ENCODE assay signal across 1 cellular context in genomic region chr11:78228467-78228866, GRCh38.
TF ChIP-seq lines count a peak whose summit lies in the region.

No MANE protein-coding gene starts in this region.

TF ChIP-seq in WTC11, 78 proteins besides CTCF, POLR2A, EP300 and RAD21 (continued from another document):
- TF ChIP-seq E2F1 (CRISPR knock-in tag; IDR thresholded peaks at IDR 0.05) = no peak
- no peak for TF ChIP-seq TCF7 (CRISPR knock-in tag; IDR thresholded peaks at IDR 0.05; ENCODE audit: low read depth)
- TF ChIP-seq ZNF423 (CRISPR knock-in tag; IDR thresholded peaks at IDR 0.05) = no peak
- TF ChIP-seq JUN (CRISPR knock-in tag; IDR thresholded peaks at IDR 0.05) = no peak
- TF ChIP-seq NFE2L1 (CRISPR knock-in tag; IDR thresholded peaks at IDR 0.05) = no peak
- TF ChIP-seq ZNF219 (CRISPR knock-in tag; IDR thresholded peaks at IDR 0.05; ENCODE audit: borderline replicate concordance) = no peak
- no peak for TF ChIP-seq RELA (CRISPR knock-in tag; IDR thresholded peaks at IDR 0.05; ENCODE audit: borderline replicate concordance)
- TF ChIP-seq ZNF263 (CRISPR knock-in tag; IDR thresholded peaks at IDR 0.05; ENCODE audit: low read depth) = no peak
- TF ChIP-seq ZNF512 (CRISPR knock-in tag; IDR thresholded peaks at IDR 0.05; ENCODE audit: borderline replicate concordance) = no peak
- TF ChIP-seq CREM (CRISPR knock-in tag; IDR thresholded peaks at IDR 0.05) = no peak
- TF ChIP-seq ARID4B (CRISPR knock-in tag; IDR thresholded peaks at IDR 0.05; ENCODE audit: borderline replicate concordance) = no peak
- no peak for TF ChIP-seq ZNF232 (CRISPR knock-in tag; IDR thresholded peaks at IDR 0.05)
- TF ChIP-seq CDX4 (CRISPR knock-in tag; IDR thresholded peaks at IDR 0.05; ENCODE audit: borderline replicate concordance) = no peak
- no peak for TF ChIP-seq SOX15 (CRISPR knock-in tag; IDR thresholded peaks at IDR 0.05)
TF ChIP-seq in WTC11: peak in this region for 0.
